ENCODE assay signal across 1 cellular context in the genomic region with DNA sequence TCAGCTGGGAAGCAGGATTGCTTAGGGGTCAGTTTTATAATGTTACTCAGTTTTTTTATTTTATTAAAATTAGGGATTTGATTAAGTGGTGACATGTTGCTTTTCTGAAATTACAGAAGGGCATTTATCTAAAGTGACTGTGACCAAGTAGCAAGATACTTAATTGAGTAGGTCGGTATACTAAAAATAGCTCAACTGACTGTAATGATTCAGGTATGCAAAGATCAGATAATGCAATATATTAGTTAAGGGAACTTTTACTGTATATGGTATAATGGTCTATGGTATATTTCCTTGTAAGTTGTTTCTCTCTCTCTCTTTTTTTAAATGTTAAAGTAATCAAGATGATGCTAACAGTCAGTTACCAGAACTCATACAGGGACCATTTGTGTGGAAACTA.
TF ChIP-seq lines count a peak whose summit lies in the region.

No MANE protein-coding gene starts in this region.

TF ChIP-seq in GM12878, 131 proteins besides CTCF, POLR2A, EP300 and RAD21:
- TF ChIP-seq, protein P1, sequence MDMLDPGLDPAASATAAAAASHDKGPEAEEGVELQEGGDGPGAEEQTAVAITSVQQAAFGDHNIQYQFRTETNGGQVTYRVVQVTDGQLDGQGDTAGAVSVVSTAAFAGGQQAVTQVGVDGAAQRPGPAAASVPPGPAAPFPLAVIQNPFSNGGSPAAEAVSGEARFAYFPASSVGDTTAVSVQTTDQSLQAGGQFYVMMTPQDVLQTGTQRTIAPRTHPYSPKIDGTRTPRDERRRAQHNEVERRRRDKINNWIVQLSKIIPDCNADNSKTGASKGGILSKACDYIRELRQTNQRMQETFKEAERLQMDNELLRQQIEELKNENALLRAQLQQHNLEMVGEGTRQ (IDR thresholded peaks at IDR 0.05; ENCODE audit: borderline replicate concordance, low read depth, low read length), result no peak
- TF ChIP-seq MTA3 (IDR thresholded peaks at IDR 0.05; ENCODE audit: borderline replicate concordance, low read length) (no peak), CBFB (IDR thresholded peaks at IDR 0.05; ENCODE audit: low read depth) (no peak), NFIC (IDR thresholded peaks at IDR 0.05; ENCODE audit: low read depth, low read length) (peak; percentile 30; the same call in 1 of the 2 replicates), CBX5 (IDR thresholded peaks at IDR 0.05; ENCODE audit: low read depth) (no peak), CEBPB (IDR thresholded peaks at IDR 0.05; ENCODE audit: borderline replicate concordance in 1 of 2, low read depth in 2 of 2, low read length in 2 of 2) (no peak), MEF2A (IDR thresholded peaks at IDR 0.05; ENCODE audit: insufficient read depth, low read depth, low read length) (peak; percentile 63; the same call in 1 of the 2 replicates), HDGF (IDR thresholded peaks at IDR 0.05) (no peak), POLR2AphosphoS2 (IDR thresholded peaks at IDR 0.05; ENCODE audit: low read depth, low read length) (no peak)
